ENCODE assay signal across 1 cellular context in the genomic region with DNA sequence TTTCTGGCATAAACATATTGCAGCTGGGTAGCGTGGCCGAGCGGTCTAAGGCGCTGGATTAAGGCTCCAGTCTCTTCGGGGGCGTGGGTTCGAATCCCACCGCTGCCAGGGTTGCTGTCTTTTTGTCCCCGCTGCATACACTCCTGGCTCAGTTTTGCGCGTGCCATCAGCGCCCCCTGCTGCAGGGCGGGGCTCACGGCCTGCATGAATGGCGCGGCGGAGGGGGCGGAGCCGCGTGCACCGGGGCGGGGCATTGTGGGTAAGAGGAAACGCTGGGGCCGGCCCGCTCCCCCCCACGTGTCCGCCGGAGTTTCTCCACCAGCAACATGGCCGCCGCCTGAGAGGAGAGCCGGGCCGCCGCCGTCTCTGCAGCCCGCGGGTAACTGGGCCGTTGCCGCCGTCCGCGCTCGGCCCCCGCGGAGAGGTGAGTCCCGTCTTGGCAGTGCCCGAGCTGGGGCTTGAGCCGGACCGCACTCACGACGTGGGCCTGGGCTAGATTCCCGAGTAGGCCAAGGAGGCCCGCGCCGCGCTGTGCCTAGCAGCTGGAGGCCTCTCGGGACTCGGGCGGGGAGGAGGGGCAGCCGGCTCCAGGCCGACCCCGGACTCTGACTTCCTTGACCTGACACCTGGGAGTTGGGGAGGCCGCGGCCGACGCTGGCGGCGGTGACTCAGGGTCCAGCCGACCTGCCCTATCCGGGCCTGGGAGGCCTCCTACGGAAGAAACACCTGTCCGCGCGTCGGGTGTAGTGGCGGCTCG.
TF ChIP-seq lines count a peak whose summit lies in the region.

A gene with protein sequence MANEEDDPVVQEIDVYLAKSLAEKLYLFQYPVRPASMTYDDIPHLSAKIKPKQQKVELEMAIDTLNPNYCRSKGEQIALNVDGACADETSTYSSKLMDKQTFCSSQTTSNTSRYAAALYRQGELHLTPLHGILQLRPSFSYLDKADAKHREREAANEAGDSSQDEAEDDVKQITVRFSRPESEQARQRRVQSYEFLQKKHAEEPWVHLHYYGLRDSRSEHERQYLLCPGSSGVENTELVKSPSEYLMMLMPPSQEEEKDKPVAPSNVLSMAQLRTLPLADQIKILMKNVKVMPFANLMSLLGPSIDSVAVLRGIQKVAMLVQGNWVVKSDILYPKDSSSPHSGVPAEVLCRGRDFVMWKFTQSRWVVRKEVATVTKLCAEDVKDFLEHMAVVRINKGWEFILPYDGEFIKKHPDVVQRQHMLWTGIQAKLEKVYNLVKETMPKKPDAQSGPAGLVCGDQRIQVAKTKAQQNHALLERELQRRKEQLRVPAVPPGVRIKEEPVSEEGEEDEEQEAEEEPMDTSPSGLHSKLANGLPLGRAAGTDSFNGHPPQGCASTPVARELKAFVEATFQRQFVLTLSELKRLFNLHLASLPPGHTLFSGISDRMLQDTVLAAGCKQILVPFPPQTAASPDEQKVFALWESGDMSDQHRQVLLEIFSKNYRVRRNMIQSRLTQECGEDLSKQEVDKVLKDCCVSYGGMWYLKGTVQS (plus strand): TSS at position 296 of the 757 bp plus-strand sequence. CDS start 5,560 bp downstream, outside the sequence.

TF ChIP-seq in A549, 52 proteins besides CTCF, POLR2A, EP300 and RAD21 (continued from another document):
- TF ChIP-seq, protein P1, sequence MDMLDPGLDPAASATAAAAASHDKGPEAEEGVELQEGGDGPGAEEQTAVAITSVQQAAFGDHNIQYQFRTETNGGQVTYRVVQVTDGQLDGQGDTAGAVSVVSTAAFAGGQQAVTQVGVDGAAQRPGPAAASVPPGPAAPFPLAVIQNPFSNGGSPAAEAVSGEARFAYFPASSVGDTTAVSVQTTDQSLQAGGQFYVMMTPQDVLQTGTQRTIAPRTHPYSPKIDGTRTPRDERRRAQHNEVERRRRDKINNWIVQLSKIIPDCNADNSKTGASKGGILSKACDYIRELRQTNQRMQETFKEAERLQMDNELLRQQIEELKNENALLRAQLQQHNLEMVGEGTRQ (IDR thresholded peaks at IDR 0.05), result peak; percentile 85
- TF ChIP-seq, protein P2, sequence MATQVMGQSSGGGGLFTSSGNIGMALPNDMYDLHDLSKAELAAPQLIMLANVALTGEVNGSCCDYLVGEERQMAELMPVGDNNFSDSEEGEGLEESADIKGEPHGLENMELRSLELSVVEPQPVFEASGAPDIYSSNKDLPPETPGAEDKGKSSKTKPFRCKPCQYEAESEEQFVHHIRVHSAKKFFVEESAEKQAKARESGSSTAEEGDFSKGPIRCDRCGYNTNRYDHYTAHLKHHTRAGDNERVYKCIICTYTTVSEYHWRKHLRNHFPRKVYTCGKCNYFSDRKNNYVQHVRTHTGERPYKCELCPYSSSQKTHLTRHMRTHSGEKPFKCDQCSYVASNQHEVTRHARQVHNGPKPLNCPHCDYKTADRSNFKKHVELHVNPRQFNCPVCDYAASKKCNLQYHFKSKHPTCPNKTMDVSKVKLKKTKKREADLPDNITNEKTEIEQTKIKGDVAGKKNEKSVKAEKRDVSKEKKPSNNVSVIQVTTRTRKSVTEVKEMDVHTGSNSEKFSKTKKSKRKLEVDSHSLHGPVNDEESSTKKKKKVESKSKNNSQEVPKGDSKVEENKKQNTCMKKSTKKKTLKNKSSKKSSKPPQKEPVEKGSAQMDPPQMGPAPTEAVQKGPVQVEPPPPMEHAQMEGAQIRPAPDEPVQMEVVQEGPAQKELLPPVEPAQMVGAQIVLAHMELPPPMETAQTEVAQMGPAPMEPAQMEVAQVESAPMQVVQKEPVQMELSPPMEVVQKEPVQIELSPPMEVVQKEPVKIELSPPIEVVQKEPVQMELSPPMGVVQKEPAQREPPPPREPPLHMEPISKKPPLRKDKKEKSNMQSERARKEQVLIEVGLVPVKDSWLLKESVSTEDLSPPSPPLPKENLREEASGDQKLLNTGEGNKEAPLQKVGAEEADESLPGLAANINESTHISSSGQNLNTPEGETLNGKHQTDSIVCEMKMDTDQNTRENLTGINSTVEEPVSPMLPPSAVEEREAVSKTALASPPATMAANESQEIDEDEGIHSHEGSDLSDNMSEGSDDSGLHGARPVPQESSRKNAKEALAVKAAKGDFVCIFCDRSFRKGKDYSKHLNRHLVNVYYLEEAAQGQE (IDR thresholded peaks at IDR 0.05), result no peak
- TF ChIP-seq, protein P3, sequence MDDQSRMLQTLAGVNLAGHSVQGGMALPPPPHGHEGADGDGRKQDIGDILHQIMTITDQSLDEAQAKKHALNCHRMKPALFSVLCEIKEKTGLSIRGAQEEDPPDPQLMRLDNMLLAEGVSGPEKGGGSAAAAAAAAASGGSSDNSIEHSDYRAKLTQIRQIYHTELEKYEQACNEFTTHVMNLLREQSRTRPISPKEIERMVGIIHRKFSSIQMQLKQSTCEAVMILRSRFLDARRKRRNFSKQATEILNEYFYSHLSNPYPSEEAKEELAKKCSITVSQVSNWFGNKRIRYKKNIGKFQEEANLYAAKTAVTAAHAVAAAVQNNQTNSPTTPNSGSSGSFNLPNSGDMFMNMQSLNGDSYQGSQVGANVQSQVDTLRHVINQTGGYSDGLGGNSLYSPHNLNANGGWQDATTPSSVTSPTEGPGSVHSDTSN (IDR thresholded peaks at IDR 0.05), result 0 out of 2 replicates have a peak, but pooled peaks have one; percentile 30
- TF ChIP-seq NPAS2 (CRISPR knock-in tag; IDR thresholded peaks at IDR 0.05; ENCODE audit: borderline replicate concordance), result no peak
- TF ChIP-seq POLR2AphosphoS2 (conservative IDR thresholded peaks at IDR 0.05; ENCODE audit: low read length), result no peak
- no peak for TF ChIP-seq ZC3H11A (IDR thresholded peaks at IDR 0.05)
- TF ChIP-seq, protein P4, sequence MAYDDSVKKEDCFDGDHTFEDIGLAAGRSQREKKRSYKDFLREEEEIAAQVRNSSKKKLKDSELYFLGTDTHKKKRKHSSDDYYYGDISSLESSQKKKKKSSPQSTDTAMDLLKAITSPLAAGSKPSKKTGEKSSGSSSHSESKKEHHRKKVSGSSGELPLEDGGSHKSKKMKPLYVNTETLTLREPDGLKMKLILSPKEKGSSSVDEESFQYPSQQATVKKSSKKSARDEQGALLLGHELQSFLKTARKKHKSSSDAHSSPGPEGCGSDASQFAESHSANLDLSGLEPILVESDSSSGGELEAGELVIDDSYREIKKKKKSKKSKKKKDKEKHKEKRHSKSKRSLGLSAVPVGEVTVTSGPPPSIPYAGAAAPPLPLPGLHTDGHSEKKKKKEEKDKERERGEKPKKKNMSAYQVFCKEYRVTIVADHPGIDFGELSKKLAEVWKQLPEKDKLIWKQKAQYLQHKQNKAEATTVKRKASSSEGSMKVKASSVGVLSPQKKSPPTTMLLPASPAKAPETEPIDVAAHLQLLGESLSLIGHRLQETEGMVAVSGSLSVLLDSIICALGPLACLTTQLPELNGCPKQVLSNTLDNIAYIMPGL (CRISPR knock-in tag; IDR thresholded peaks at IDR 0.05; ENCODE audit: borderline replicate concordance), result peak; percentile 39; the same call in 1 of the 2 replicates
- no peak for TF ChIP-seq HOXA7 (CRISPR knock-in tag; IDR thresholded peaks at IDR 0.05)
- no peak for TF ChIP-seq MAZ (IDR thresholded peaks at IDR 0.05; ENCODE audit: borderline replicate concordance, low read depth, low read length)
- peak; percentile 95 for TF ChIP-seq SMC3 (IDR thresholded peaks at IDR 0.05)
- peak in 1 of 2 experiments; percentile 78; a peak in 3 of 5 replicates for TF ChIP-seq JUN (IDR thresholded peaks at IDR 0.05)
- no peak for TF ChIP-seq EHF (CRISPR knock-in tag; IDR thresholded peaks at IDR 0.05)
- no peak for TF ChIP-seq ZNF302 (CRISPR knock-in tag; IDR thresholded peaks at IDR 0.05)
- TF ChIP-seq CHD2 (IDR thresholded peaks at IDR 0.05; ENCODE audit: low read length, partially characterized antibody), result no peak
- TF ChIP-seq, protein P5, sequence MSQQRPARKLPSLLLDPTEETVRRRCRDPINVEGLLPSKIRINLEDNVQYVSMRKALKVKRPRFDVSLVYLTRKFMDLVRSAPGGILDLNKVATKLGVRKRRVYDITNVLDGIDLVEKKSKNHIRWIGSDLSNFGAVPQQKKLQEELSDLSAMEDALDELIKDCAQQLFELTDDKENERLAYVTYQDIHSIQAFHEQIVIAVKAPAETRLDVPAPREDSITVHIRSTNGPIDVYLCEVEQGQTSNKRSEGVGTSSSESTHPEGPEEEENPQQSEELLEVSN (IDR thresholded peaks at IDR 0.05; ENCODE audit: borderline replicate concordance, low read depth), result 0 out of 2 replicates have a peak, but pooled peaks have one; percentile 55
- TF ChIP-seq HEYL (CRISPR knock-in tag; IDR thresholded peaks at IDR 0.05), result no peak
- peak; percentile 25; the same call in 1 of the 2 replicates for TF ChIP-seq RFX5 (IDR thresholded peaks at IDR 0.05)
- TF ChIP-seq BHLHE40 (IDR thresholded peaks at IDR 0.05; ENCODE audit: low read depth, low read length), result no peak
- TF ChIP-seq CBX2 (IDR thresholded peaks at IDR 0.05; ENCODE audit: borderline replicate concordance, low read depth), result no peak
- peak; percentile 78 for TF ChIP-seq KDM5A (IDR thresholded peaks at IDR 0.05)
- TF ChIP-seq FOSB (CRISPR knock-in tag; IDR thresholded peaks at IDR 0.05), result no peak
- no peak for TF ChIP-seq RNF2 (IDR thresholded peaks at IDR 0.05; ENCODE audit: borderline replicate concordance, low read depth)
- peak; percentile 96 for TF ChIP-seq PHF8 (IDR thresholded peaks at IDR 0.05; ENCODE audit: borderline replicate concordance, low read depth)
- no peak for TF ChIP-seq RARB (CRISPR knock-in tag; IDR thresholded peaks at IDR 0.05)
- TF ChIP-seq NFE2L2 (conservative IDR thresholded peaks at IDR 0.05; ENCODE audit: low read length), result no peak
- TF ChIP-seq FOXS1 (CRISPR knock-in tag; IDR thresholded peaks at IDR 0.05), result no peak
- TF ChIP-seq, protein P6, sequence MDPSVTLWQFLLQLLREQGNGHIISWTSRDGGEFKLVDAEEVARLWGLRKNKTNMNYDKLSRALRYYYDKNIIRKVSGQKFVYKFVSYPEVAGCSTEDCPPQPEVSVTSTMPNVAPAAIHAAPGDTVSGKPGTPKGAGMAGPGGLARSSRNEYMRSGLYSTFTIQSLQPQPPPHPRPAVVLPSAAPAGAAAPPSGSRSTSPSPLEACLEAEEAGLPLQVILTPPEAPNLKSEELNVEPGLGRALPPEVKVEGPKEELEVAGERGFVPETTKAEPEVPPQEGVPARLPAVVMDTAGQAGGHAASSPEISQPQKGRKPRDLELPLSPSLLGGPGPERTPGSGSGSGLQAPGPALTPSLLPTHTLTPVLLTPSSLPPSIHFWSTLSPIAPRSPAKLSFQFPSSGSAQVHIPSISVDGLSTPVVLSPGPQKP (IDR thresholded peaks at IDR 0.05; ENCODE audit: low read depth, low read length), result no peak
- TF ChIP-seq ZFP36 (IDR thresholded peaks at IDR 0.05; ENCODE audit: borderline replicate concordance, partially characterized antibody), result no peak
- no peak for TF ChIP-seq NR3C1 (IDR thresholded peaks at IDR 0.05)
- TF ChIP-seq MAFK (IDR thresholded peaks at IDR 0.05; ENCODE audit: partially characterized antibody), result no peak
- no peak for TF ChIP-seq EHMT2 (IDR thresholded peaks at IDR 0.05; ENCODE audit: low read depth)
- TF ChIP-seq, protein P7, sequence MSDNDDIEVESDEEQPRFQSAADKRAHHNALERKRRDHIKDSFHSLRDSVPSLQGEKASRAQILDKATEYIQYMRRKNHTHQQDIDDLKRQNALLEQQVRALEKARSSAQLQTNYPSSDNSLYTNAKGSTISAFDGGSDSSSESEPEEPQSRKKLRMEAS (IDR thresholded peaks at IDR 0.05), result peak; percentile 96
- TF ChIP-seq, protein P8, sequence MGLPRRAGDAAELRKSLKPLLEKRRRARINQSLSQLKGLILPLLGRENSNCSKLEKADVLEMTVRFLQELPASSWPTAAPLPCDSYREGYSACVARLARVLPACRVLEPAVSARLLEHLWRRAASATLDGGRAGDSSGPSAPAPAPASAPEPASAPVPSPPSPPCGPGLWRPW (IDR thresholded peaks at IDR 0.05), result no peak
- no peak for TF ChIP-seq GATA3 (IDR thresholded peaks at IDR 0.05; ENCODE audit: borderline replicate concordance)
- no peak for TF ChIP-seq RCOR1 (IDR thresholded peaks at IDR 0.05; ENCODE audit: low read depth, low read length)
- TF ChIP-seq JUNB (IDR thresholded peaks at IDR 0.05), result no peak
- no peak for TF ChIP-seq HOXB13 (CRISPR knock-in tag; IDR thresholded peaks at IDR 0.05; ENCODE audit: low read depth)
